In the genomic region with DNA sequence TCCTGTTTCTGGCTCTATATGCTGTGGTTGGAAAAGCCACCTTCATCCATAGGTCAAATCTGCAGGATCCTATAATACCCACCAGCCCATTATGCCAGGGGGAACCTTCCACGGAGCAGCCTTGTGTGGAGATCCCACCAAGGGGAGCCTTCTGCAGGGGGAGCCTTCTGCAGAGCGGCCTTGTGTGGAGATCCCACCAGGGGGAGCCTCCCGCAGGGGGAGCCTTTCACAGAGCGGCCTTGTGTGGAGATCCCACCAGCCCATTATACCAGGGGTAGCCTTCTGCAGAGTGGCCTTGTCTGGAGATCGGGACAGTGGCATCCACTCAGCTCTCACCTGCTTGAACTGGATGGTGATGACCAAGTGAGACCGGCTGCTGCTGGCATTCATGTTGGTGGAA, we compare ENCODE assay signal across 29 cellular contexts.
DNase-seq lines count a peak whose midpoint lies in the region; ATAC-seq, FAIRE-seq and TF ChIP-seq lines count a peak whose summit lies in the region.
"Had no signal": no experiment of that assay in that cellular context is flagged by ENCODE, and none has a peak within 500 bp of the region (broad histone marks: within the 10 kb centered on the region; RNA-seq: fewer than 3 reads in every experiment).

No MANE protein-coding gene starts in this region.

- peaks cover 37% of the 10 kb centered on the region for H3K4me1 ChIP-seq in HepG2 (ENCODE audit: insufficient read depth, low read length)
- H3K4me1 ChIP-seq in right lobe of liver = no peaks in the 10 kb centered on the region
- H3K4me1 ChIP-seq in Karpas-422 (ENCODE audit: low read length) = no peaks in the 10 kb centered on the region
- H3K4me1 ChIP-seq in GM12878 (ENCODE audit: control insufficient read depth, insufficient read depth, low read length) = no peaks in the 10 kb centered on the region
- H3K4me1 ChIP-seq: BLaER1 treated with 17β-estradiol and CSF1 and Interleukin-3, amounts not matched to agents 10 nM and 100 nM; gastrocnemius medialis had no signal

- TF ChIP-seq RAD21 in HepG2 (CRISPR knock-in tag; IDR thresholded peaks at IDR 0.05) (peak; percentile 47; the same call in 1 of the 2 replicates), GM12878 (IDR thresholded peaks at IDR 0.05; ENCODE audit: insufficient read depth, low read depth, low read length) (no peak)

- no peaks in the 10 kb centered on the region for H3K9me3 ChIP-seq in HepG2 (ENCODE audit: low read length)
- no peaks in the 10 kb centered on the region for H3K9me3 ChIP-seq in right lobe of liver
- no peaks in the 10 kb centered on the region for H3K9me3 ChIP-seq in Karpas-422 (ENCODE audit: low read length)
- H3K9me3 ChIP-seq in GM12878 (replicated peaks; ENCODE audit: control insufficient read depth, insufficient read depth, low read length) = no peaks in the 10 kb centered on the region
- H3K9me3 ChIP-seq: gastrocnemius medialis had no signal

- no peak overlapping the region for H2AFZ ChIP-seq in HepG2 (ENCODE audit: low read length)
- no peak overlapping the region for H2AFZ ChIP-seq in Karpas-422 (ENCODE audit: low read length)
- H2AFZ ChIP-seq in GM12878 (ENCODE audit: control insufficient read depth, low read depth, low read length) = no peak overlapping the region

- H3K4me3 ChIP-seq in HepG2 (replicated peaks in 1 of 3; ENCODE audit: insufficient read depth in 1 of 3, low read depth in 2 of 3, low read length in 3 of 3) (no peak overlapping the region), right lobe of liver (no peak overlapping the region), Karpas-422 (ENCODE audit: low read length) (no peak overlapping the region), GM12878 (no peak overlapping the region)
- H3K4me3 ChIP-seq: BLaER1 treated with 17β-estradiol and CSF1 and Interleukin-3, amounts not matched to agents 10 nM and 100 nM; coronary artery; gastrocnemius medialis had no signal

- H3K4me2 ChIP-seq in HepG2 (ENCODE audit: low read depth, low read length) (no peak overlapping the region), Karpas-422 (ENCODE audit: low read depth, low read length, poor library complexity, severe bottlenecking) (no peak overlapping the region), GM12878 (ENCODE audit: control insufficient read depth, insufficient read depth) (no peak overlapping the region)
- H3K4me2 ChIP-seq: BLaER1 treated with 17β-estradiol and CSF1 and Interleukin-3, amounts not matched to agents 10 nM and 100 nM had no signal

- TF ChIP-seq CTCF in HepG2 (CRISPR knock-in tag; IDR thresholded peaks at IDR 0.05) (peak; percentile 60), right lobe of liver (IDR thresholded peaks at IDR 0.05) (no peak), GM12878 (IDR thresholded peaks at IDR 0.05 in 2 of 3, conservative IDR thresholded peaks at IDR 0.05 in 1 of 3; ENCODE audit: control insufficient read depth in 2 of 3, extremely low read depth in 1 of 3, insufficient read depth in 1 of 3, low read depth in 3 of 3, low read length in 3 of 3) (0 out of 6 replicates have a peak, but pooled peaks of 2 of the 3 experiments have one; percentile 9 to 10)

- TF ChIP-seq EP300 in HepG2 (IDR thresholded peaks at IDR 0.05; ENCODE audit: low read depth in 2 of 2, low read length in 2 of 2) (no peak), HepG2 (CRISPR knock-in tag; IDR thresholded peaks at IDR 0.05; ENCODE audit: borderline replicate concordance) (no peak), GM12878 (IDR thresholded peaks at IDR 0.05; ENCODE audit: borderline replicate concordance in 1 of 2, control insufficient read depth in 1 of 2, low read depth in 2 of 2, low read length in 2 of 2) (no peak)

- no peaks in the 10 kb centered on the region for H3K79me2 ChIP-seq in HepG2 (ENCODE audit: insufficient read depth, low read length)
- no peaks in the 10 kb centered on the region for H3K79me2 ChIP-seq in Karpas-422 (ENCODE audit: low read length)
- H3K79me2 ChIP-seq in GM12878 (ENCODE audit: control insufficient read depth, insufficient read depth, low read length) = no peaks in the 10 kb centered on the region

- no peaks in the 10 kb centered on the region for H4K20me1 ChIP-seq in HepG2 (ENCODE audit: insufficient read depth, low read length)
- no peaks in the 10 kb centered on the region for H4K20me1 ChIP-seq in Karpas-422 (ENCODE audit: insufficient read depth, low read depth, low read length)
- H4K20me1 ChIP-seq in GM12878 (ENCODE audit: control insufficient read depth, insufficient read depth) = no peaks in the 10 kb centered on the region
- H4K20me1 ChIP-seq: BLaER1 treated with 17β-estradiol and CSF1 and Interleukin-3, amounts not matched to agents 10 nM and 100 nM had no signal

- FAIRE-seq in HepG2 (lab: Jason Lieb, UNC) (no peak), GM12878 (lab: Jason Lieb, UNC) (no peak)
- FAIRE-seq: H1, urothelium cell line had no signal

- POLR2A ChIA-PET in HepG2 (lab: Yijun Ruan, JAX) = no interaction called here
- POLR2A ChIA-PET in GM12878 (lab: Charles Lee) = no interaction called here

- TF ChIP-seq POLR2A in HepG2 (IDR thresholded peaks at IDR 0.05; ENCODE audit: insufficient read depth in 1 of 2, low read depth in 2 of 2, low read length in 2 of 2) (no peak), right lobe of liver (IDR thresholded peaks at IDR 0.05) (no peak), GM12878 (IDR thresholded peaks at IDR 0.05; ENCODE audit: low read depth, low read length) (no peak)

- intact Hi-C loops in HepG2 (cut with micrococcal nuclease; ENCODE audit: unreplicated experiment) (no loop called here), right lobe of liver (cut with DNase I) (no loop called here), GM12878 (cut with micrococcal nuclease; ENCODE audit: unreplicated experiment) (no loop called here)

- H3K27me3 ChIP-seq in HepG2 (ENCODE audit: control insufficient read depth in 1 of 2, insufficient read depth in 2 of 2, low read length in 2 of 2) (peaks cover 0 to 13% of the 10 kb centered on the region in 2 experiments; a peak in 3 of 5 replicates), right lobe of liver (no peaks in the 10 kb centered on the region), Karpas-422 (ENCODE audit: low read length) (no peaks in the 10 kb centered on the region), GM12878 (replicated peaks in 1 of 2; ENCODE audit: control insufficient read depth in 2 of 2, insufficient read depth in 2 of 2, low read length in 1 of 2) (no peaks in the 10 kb centered on the region)
- H3K27me3 ChIP-seq: BLaER1 treated with 17β-estradiol and CSF1 and Interleukin-3, amounts not matched to agents 10 nM and 100 nM; gastrocnemius medialis had no signal

- H3K9me2 ChIP-seq in Karpas-422 (replicated peaks; ENCODE audit: insufficient read depth, low read length) = no peaks in the 10 kb centered on the region

- 26% methylated on average over 2 of the region's 6 CpGs for WGBS in HepG2 (ENCODE audit: low lambda C conversion rate)
- 100% methylated on average over 1 of the region's 6 CpGs for WGBS in right lobe of liver (ENCODE audit: insufficient coverage, low coverage, low lambda C conversion rate, missing lambda C conversion rate)
- WGBS in GM12878 (ENCODE audit: insufficient coverage, insufficient replicate concordance, low lambda C conversion rate, missing lambda C conversion rate) = 54% methylated on average over 6 of the region's 6 CpGs

- H3K9ac ChIP-seq in HepG2 (ENCODE audit: insufficient read depth, low read depth, low read length) (no peak overlapping the region), Karpas-422 (ENCODE audit: low read length) (no peak overlapping the region), GM12878 (ENCODE audit: control insufficient read depth, insufficient read depth, low read length) (no peak overlapping the region)
- H3K9ac ChIP-seq: BLaER1 treated with 17β-estradiol and CSF1 and Interleukin-3, amounts not matched to agents 10 nM and 100 nM had no signal

- SMC1A ChIA-PET in GM12878 (lab: Charles Lee; ENCODE audit: uncharacterized antibody, unreplicated experiment) = no interaction called here

- ATAC-seq in HepG2 (peak; percentile 89), right lobe of liver (no peak), GM12878 (peak; percentile 42; the same call in 1 of the 3 replicates), GM19397 (IDR thresholded peaks at IDR 0.05; ENCODE audit: unreplicated experiment) (no peak)
- ATAC-seq: activated naive CD8-positive, alpha-beta T cell treated with anti-CD3 and anti-CD28 coated beads, Interleukin-2, amount 50 U/mL, for 24 hours; gastrocnemius medialis; left ventricle myocardium superior; naive thymus-derived CD4-positive, alpha-beta T cell; stimulated activated naive B cell treated with anti-CD40 and anti-IgM and Interleukin-4, amounts not matched to agents 10 μg/mL and 1 μg/mL and 100 μg/mL, for 72 hours had no signal

- in situ Hi-C loops in HepG2 (cut with HindIII; ENCODE audit: extremely low pct_ligation_motif_present, low pct_unique_long_range_greater_than_20kb) = no loop called here
- in situ Hi-C loops in GM12878 (cut with MboI) = no loop called here

- DNase-seq in HepG2 (ENCODE audit: low spot score) (no peak), right lobe of liver (no peak), Karpas-422 (peak; percentile 74), GM12878 (ENCODE audit: low read depth, low spot score) (no peak), DMS153 (lab: John Stamatoyannopoulos, UW) (no peak), NCI-H1694 (lab: John Stamatoyannopoulos, UW) (no peak), UCSD-AML1 (lab: John Stamatoyannopoulos, UW; ENCODE audit: unreplicated experiment) (no peak)
- DNase-seq: activated CD4-positive, alpha-beta memory T cell treated with anti-CD3 and anti-CD28 coated beads, Interleukin-2, amount 10 ng/mL, durations not matched to agents 7 days and 5 days; activated effector memory CD4-positive, alpha-beta T cell treated with Interleukin-2 at 50 U/mL for 16 hours; activated naive CD8-positive, alpha-beta T cell treated with anti-CD3 and anti-CD28 coated beads, Interleukin-2, amount 50 U/mL, for 24 hours; activated T-cell treated with anti-CD3 and anti-CD28 coated beads for 4 hours; COR-L47; gastrocnemius medialis; hippocampal formation; left ventricle myocardium superior; NCI-H1105; NCI-H2081; NCI-H446 treated with DMSO at 0.1 percent for 48 hours; occipital lobe; SHP77; stimulated activated CD4-positive, alpha-beta T cell treated with anti-CD3 and anti-CD28 coated beads, Interleukin-2, amount 100 ng/mL, for 48 hours; stimulated activated naive B cell treated with anti-CD40 and anti-IgM and Interleukin-4, amounts not matched to agents 10 μg/mL and 1 μg/mL and 100 μg/mL, for 72 hours; T-helper 9 cell had no signal

- BruUV-seq in HepG2 (replicated peaks; lab: Mats Ljungman, UMichigan) (no TSS peak), GM12878 (replicated peaks; lab: Mats Ljungman, UMichigan) (no TSS peak)

- H3K27ac ChIP-seq in HepG2 (ENCODE audit: extremely low read length, insufficient read depth, low read length) = no peak overlapping the region
- H3K27ac ChIP-seq in right lobe of liver = no peak overlapping the region
- no peak overlapping the region for H3K27ac ChIP-seq in Karpas-422 (ENCODE audit: low read length)
- no peak overlapping the region for H3K27ac ChIP-seq in GM12878 (ENCODE audit: control insufficient read depth, insufficient read depth)
- H3K27ac ChIP-seq: BLaER1 treated with 17β-estradiol and CSF1 and Interleukin-3, amounts not matched to agents 10 nM and 100 nM; coronary artery had no signal

- CTCF ChIA-PET in HepG2 (lab: Yijun Ruan, JAX; ENCODE audit: low intra/inter-chr PET ratio, low total read pairs) (no interaction called here), GM12878 (lab: Yijun Ruan, JAX) (interaction anchor here (1.1 kb wide), 1 partner anchor 163 kb away, joined by 5 read pairs; no protein-coding TSS in a partner anchor)

- RAD21 ChIA-PET in GM12878 (lab: Charles Lee; ENCODE audit: unreplicated experiment) = no interaction called here

- H3K36me3 ChIP-seq in HepG2 (replicated peaks in 1 of 2; ENCODE audit: control insufficient read depth in 1 of 2, insufficient read depth in 2 of 2, low read length in 2 of 2) (no peaks in the 10 kb centered on the region), right lobe of liver (no peaks in the 10 kb centered on the region), Karpas-422 (ENCODE audit: insufficient read depth, low read length) (no peaks in the 10 kb centered on the region), GM12878 (ENCODE audit: control insufficient read depth in 2 of 2, insufficient read depth in 2 of 2, low read length in 1 of 2) (no peaks in the 10 kb centered on the region)
- H3K36me3 ChIP-seq: BLaER1 treated with 17β-estradiol and CSF1 and Interleukin-3, amounts not matched to agents 10 nM and 100 nM; gastrocnemius medialis had no signal

Comparison
In these comparisons a context has a peak if more than half of its experiments do, and no peak if none do; other contexts are left out.
1. ATAC-seq: peak in HepG2 (single experiment) and GM12878 (single experiment); none in right lobe of liver (0 of 4) and GM19397 (single experiment).
2. CTCF ChIP-seq: peak in HepG2 (single experiment) and GM12878 (2 of 3); none in right lobe of liver (0 of 4).